Comparison of ENCODE assay signal across 1 cellular context in genomic region chr15:66841953-66842681, GRCh38.
TF ChIP-seq lines count a peak whose summit lies in the region.

No MANE protein-coding gene starts in this region.

TF ChIP-seq in H1, 55 proteins besides CTCF, POLR2A, EP300 and RAD21 (continued from another document):
- TF ChIP-seq CEBPB (IDR thresholded peaks at IDR 0.05; ENCODE audit: low read depth, low read length) (no peak), CTBP2 (IDR thresholded peaks at IDR 0.05; ENCODE audit: borderline replicate concordance, insufficient read depth, insufficient read length, low read length) (no peak), ATF3 (IDR thresholded peaks at IDR 0.05; ENCODE audit: insufficient read depth, low read depth, low read length) (no peak), SP1 (IDR thresholded peaks at IDR 0.05; ENCODE audit: low read depth, low read length) (no peak), NRF1 (IDR thresholded peaks at IDR 0.05; ENCODE audit: low read depth, low read length) (no peak), CBX8 (IDR thresholded peaks at IDR 0.05; ENCODE audit: borderline replicate concordance, low read depth, low read length) (no peak), CHD7 (IDR thresholded peaks at IDR 0.05; ENCODE audit: insufficient replicate concordance, low read length) (no peak), BACH1 (IDR thresholded peaks at IDR 0.05; ENCODE audit: low read length) (no peak), EGR1 (IDR thresholded peaks at IDR 0.05; ENCODE audit: borderline replicate concordance, low read depth, low read length) (no peak), EZH2 (IDR thresholded peaks at IDR 0.05; ENCODE audit: low read depth, low read length, severe bottlenecking) (peak; percentile 46), CHD1 (IDR thresholded peaks at IDR 0.05; ENCODE audit: low read depth, low read length) (no peak), FOSL1 (IDR thresholded peaks at IDR 0.05; ENCODE audit: insufficient read depth, low read depth, low read length) (no peak), CBX5 (IDR thresholded peaks at IDR 0.05; ENCODE audit: low read depth, low read length) (no peak), NANOG (IDR thresholded peaks at IDR 0.05; ENCODE audit: insufficient read depth, low read depth, low read length, poor library complexity, severe bottlenecking) (no peak), RNF2 (IDR thresholded peaks at IDR 0.05; ENCODE audit: borderline replicate concordance, low read depth, low read length, missing control alignments, poor library complexity, severe bottlenecking) (no peak), PHF8 (conservative IDR thresholded peaks at IDR 0.05; ENCODE audit: low read depth, low read length) (no peak), JUN (IDR thresholded peaks at IDR 0.05; ENCODE audit: low read depth, low read length) (no peak), TAF7 (optimal IDR thresholded peaks at IDR 0.05; ENCODE audit: borderline replicate concordance, low read depth, low read length) (no peak), RFX5 (IDR thresholded peaks at IDR 0.05; ENCODE audit: borderline replicate concordance, low read depth, low read length) (no peak), RBBP5 (IDR thresholded peaks at IDR 0.05; ENCODE audit: borderline replicate concordance, low read depth, low read length) (no peak)
